ENCODE assay signal across 22 cellular contexts in genomic region chr3:177181418-177181817, GRCh38. TPM values are rescaled to one million over a fixed set of nuclear protein-coding genes. Genes with fewer than 3 reads are reported as not detected.
DNase-seq lines count a peak whose midpoint lies in the region; ATAC-seq, FAIRE-seq and TF ChIP-seq lines count a peak whose summit lies in the region.
"Had no signal": no experiment of that assay in that cellular context is flagged by ENCODE, and none has a peak within 500 bp of the region (broad histone marks: within the 10 kb centered on the region; RNA-seq: fewer than 3 reads in every experiment).

No MANE protein-coding gene starts in this region.

- H3K9me3 Mint-ChIP-seq in activated CD4-positive, alpha-beta T cell treated with anti-CD3 and anti-CD28 coated beads, Interleukin-2, amount 10 ng/mL, durations not matched to agents 24 days and 14 days = peaks cover 3% of the 10 kb centered on the region
- H3K9me3 Mint-ChIP-seq in GM23338 = no peaks in the 10 kb centered on the region
- H3K9me3 Mint-ChIP-seq: activated naive CD4-positive, alpha-beta T cell treated with anti-CD3 and anti-CD28 coated beads, Interleukin-2, amount 10 ng/mL, durations not matched to agents 7 days and 5 days; nephron had no signal

- H3K27me3 ChIP-seq in GM23338 (ENCODE audit: insufficient read depth) = no peaks in the 10 kb centered on the region
- no peaks in the 10 kb centered on the region for H3K27me3 ChIP-seq in K562 (ENCODE audit: control insufficient read depth in 2 of 2, insufficient read depth in 2 of 2, low read length in 2 of 2)
- H3K27me3 ChIP-seq in vagina = no peaks in the 10 kb centered on the region
- H3K27me3 ChIP-seq: Peyer's patch had no signal

- POLR2A ChIA-PET in K562 (lab: Yijun Ruan, JAX) = interaction anchor here (0.9 to 2.8 kb wide), 4 partner anchors 8 to 33 kb away, joined by 3 to 18 read pairs (median 12); no protein-coding TSS in a partner anchor

- no peak for TF ChIP-seq EP300 in K562 (IDR thresholded peaks at IDR 0.05; ENCODE audit: low read length)

- TF ChIP-seq CTCF in GM23338 (conservative IDR thresholded peaks at IDR 0.05; ENCODE audit: low read depth in 2 of 2) = no peak
- no peak for TF ChIP-seq CTCF in K562 (IDR thresholded peaks at IDR 0.05 in 2 of 3, conservative IDR thresholded peaks at IDR 0.05 in 1 of 3; ENCODE audit: insufficient read depth in 2 of 3, low read depth in 1 of 3, low read length in 3 of 3)
- TF ChIP-seq CTCF in vagina (IDR thresholded peaks at IDR 0.05) = no peak

- H3K79me2 ChIP-seq in GM23338 (replicated peaks; ENCODE audit: insufficient read depth) (peaks cover 100% of the 10 kb centered on the region), K562 (ENCODE audit: control insufficient read depth, insufficient read depth, low read length) (peaks cover 100% of the 10 kb centered on the region)

- H4K20me1 ChIP-seq in GM23338 (replicated peaks; ENCODE audit: insufficient read depth) = peaks cover 86% of the 10 kb centered on the region
- H4K20me1 ChIP-seq in K562 (replicated peaks; ENCODE audit: control insufficient read depth, insufficient read depth, low read length) = peaks cover 52% of the 10 kb centered on the region

- WGBS in K562 (ENCODE audit: insufficient coverage, low coverage, missing lambda C conversion rate) = 45% methylated on average over 3 of the region's 5 CpGs
- 92 to 95% methylated on average over 1 to 3 of the region's 5 CpGs for WGBS in mesodermal cell (ENCODE audit: insufficient coverage in 2 of 2), 2 experiments

- CTCF ChIA-PET in K562 (lab: Yijun Ruan, JAX; ENCODE audit: low intra/inter-chr PET ratio) = no interaction called here

- BruUV-seq in K562 (replicated peaks; lab: Mats Ljungman, UMichigan) = no TSS peak

- H3K36me3 ChIP-seq in GM23338 (ENCODE audit: insufficient read depth) (no peaks in the 10 kb centered on the region), K562 (ENCODE audit: control insufficient read depth, insufficient read depth, low read length) (peaks cover 14% of the 10 kb centered on the region; the same call in 1 of the 3 replicates), mesodermal cell (ENCODE audit: control insufficient read depth, insufficient read depth, low read length) (peaks cover 39% of the 10 kb centered on the region), vagina (no peaks in the 10 kb centered on the region)
- H3K36me3 ChIP-seq: Peyer's patch had no signal

- no peak overlapping the region for H3K4me3 Mint-ChIP-seq in activated CD4-positive, alpha-beta T cell treated with anti-CD3 and anti-CD28 coated beads, Interleukin-2, amount 10 ng/mL, durations not matched to agents 24 days and 14 days
- no peak overlapping the region for H3K4me3 Mint-ChIP-seq in GM23338
- H3K4me3 Mint-ChIP-seq: activated naive CD4-positive, alpha-beta T cell treated with anti-CD3 and anti-CD28 coated beads, Interleukin-2, amount 10 ng/mL, durations not matched to agents 7 days and 5 days; nephron had no signal

- H3K4me1 Mint-ChIP-seq in activated CD4-positive, alpha-beta T cell treated with anti-CD3 and anti-CD28 coated beads, Interleukin-2, amount 10 ng/mL, durations not matched to agents 24 days and 14 days = peaks cover 43% of the 10 kb centered on the region
- H3K4me1 Mint-ChIP-seq in GM23338 = peaks cover 47% of the 10 kb centered on the region

- in situ Hi-C loops in K562 (cut with MboI) = no loop called here

- H3K9me2 ChIP-seq in GM23338 (ENCODE audit: insufficient read depth) = no peaks in the 10 kb centered on the region

- H2AFZ ChIP-seq in GM23338 = no peak overlapping the region
- no peak overlapping the region for H2AFZ ChIP-seq in K562 (ENCODE audit: low read depth, low read length)

- H3K9ac ChIP-seq in K562 (ENCODE audit: insufficient read depth in 1 of 2, low read depth in 2 of 2, low read length in 2 of 2) = no peak overlapping the region

- peaks cover 4% of the 10 kb centered on the region for H3K9me1 ChIP-seq in K562 (ENCODE audit: control insufficient read depth, insufficient read depth, low read length)

- DNase-seq in activated CD4-positive, alpha-beta T cell treated with anti-CD3 and anti-CD28 coated beads, Interleukin-2, amount 10 ng/mL, durations not matched to agents 24 days and 14 days = no peak
- DNase-seq in activated CD4-positive, alpha-beta T cell treated with anti-CD3 and anti-CD28 coated beads, Interleukin-2, amount 50 U/mL, for 4 hours = no peak
- DNase-seq in GM23338 (ENCODE audit: low spot score) (no peak), K562 (ENCODE audit: extremely low read depth in 1 of 4, low spot score in 3 of 4) (no peak), vagina (ENCODE audit: extremely low spot score in 2 of 2) (no peak), UCSD-AML1 (lab: John Stamatoyannopoulos, UW; ENCODE audit: unreplicated experiment) (no peak)
- no peak for DNase-seq in stimulated activated CD8-positive, alpha-beta memory T cell treated with anti-CD3 and anti-CD28 coated beads, Interleukin-4, amount 100 ng/mL, for 48 hours
- DNase-seq: activated CD4-positive, alpha-beta T cell treated with anti-CD3 and anti-CD28 coated beads, Interleukin-2, amount 50 U/mL, for 1 hour; activated CD8-positive, alpha-beta memory T cell treated with anti-CD3 and anti-CD28 coated beads, Interleukin-2, amount 50 U/mL, for 48 hours; activated naive CD4-positive, alpha-beta T cell treated with anti-CD3 and anti-CD28 coated beads, Interleukin-2, amount 10 ng/mL, durations not matched to agents 7 days and 5 days; DMS153; mammary epithelial cell; NCI-H1436; Peyer's patch; stimulated activated CD4-positive, alpha-beta T cell treated with anti-CD3 and anti-CD28 coated beads, Interleukin-2, amount 100 ng/mL, for 24 hours had no signal

- ATAC-seq in GM23338 (no peak; the same call in 2 of the 3 replicates), K562 (peak; percentile 5; the same call in 1 of the 3 replicates)
- ATAC-seq: GM12878, HCT116 had no signal

- FAIRE-seq in K562 (lab: Jason Lieb, UNC) = no peak
- FAIRE-seq: colon, GM12878, TTC549 had no signal

- intact Hi-C loops in activated CD4-positive, alpha-beta T cell treated with anti-CD3 and anti-CD28 coated beads, Interleukin-2, amount 10 ng/mL, durations not matched to agents 24 days and 14 days (cut with micrococcal nuclease) = no loop called here
- intact Hi-C loops in K562 (cut with micrococcal nuclease) (loop anchor here (2.0 to 10.0 kb wide), 2 partner anchors 13 to 217 kb away; no protein-coding TSS in a partner anchor), vagina (cut with DNase I) (no loop called here)

- TF ChIP-seq POLR2A in K562 (conservative IDR thresholded peaks at IDR 0.05) (no peak), vagina (IDR thresholded peaks at IDR 0.05) (no peak)

- peaks cover 25% of the 10 kb centered on the region for H3K36me3 Mint-ChIP-seq in activated CD4-positive, alpha-beta T cell treated with anti-CD3 and anti-CD28 coated beads, Interleukin-2, amount 10 ng/mL, durations not matched to agents 24 days and 14 days (ENCODE audit: low read depth)
- peaks cover 14% of the 10 kb centered on the region; the same call in 2 of the 3 replicates for H3K36me3 Mint-ChIP-seq in GM23338 (ENCODE audit: low read depth)

- H3K9me3 ChIP-seq in K562 (replicated peaks; ENCODE audit: control insufficient read depth, insufficient read depth, low read depth, low read length) (no peaks in the 10 kb centered on the region), mesodermal cell (ENCODE audit: control insufficient read depth, low read length) (no peaks in the 10 kb centered on the region), vagina (no peaks in the 10 kb centered on the region)
- H3K9me3 ChIP-seq: Peyer's patch had no signal

- H3K4me2 ChIP-seq in GM23338 (peak overlapping the region; percentile 15; the same call in 1 of the 2 replicates), K562 (ENCODE audit: insufficient read depth, low read length) (no peak overlapping the region)

- H3K27ac ChIP-seq in GM23338 (ENCODE audit: low read depth) (no peak overlapping the region), K562 (ENCODE audit: extremely low read depth, low read depth, low read length) (no peak overlapping the region), mesodermal cell (ENCODE audit: low read depth, low read length, severe bottlenecking) (peak overlapping the region; percentile 10), vagina (no peak overlapping the region)
- H3K27ac ChIP-seq: 22Rv1, Peyer's patch had no signal

- no peaks in the 10 kb centered on the region for H3K27me3 Mint-ChIP-seq in activated CD4-positive, alpha-beta T cell treated with anti-CD3 and anti-CD28 coated beads, Interleukin-2, amount 10 ng/mL, durations not matched to agents 24 days and 14 days
- H3K27me3 Mint-ChIP-seq in GM23338 (ENCODE audit: insufficient read depth, low read depth, poor library complexity) = peaks cover 7% of the 10 kb centered on the region
- H3K27me3 Mint-ChIP-seq: activated naive CD4-positive, alpha-beta T cell treated with anti-CD3 and anti-CD28 coated beads, Interleukin-2, amount 10 ng/mL, durations not matched to agents 7 days and 5 days had no signal

- no peak for TF ChIP-seq RAD21 in K562 (CRISPR knock-in tag; conservative IDR thresholded peaks at IDR 0.05 in 1 of 2, IDR thresholded peaks at IDR 0.05 in 1 of 2)

- H3K4me3 ChIP-seq in GM23338 = no peak overlapping the region
- H3K4me3 ChIP-seq in K562 = no peak overlapping the region
- H3K4me3 ChIP-seq in mesodermal cell (ENCODE audit: extremely low read depth, insufficient read depth, low read length, poor library complexity, severe bottlenecking) = no peak overlapping the region
- no peak overlapping the region for H3K4me3 ChIP-seq in vagina
- H3K4me3 ChIP-seq: GM12878, Peyer's patch had no signal

- H3K4me1 ChIP-seq in GM23338 (ENCODE audit: insufficient read depth) (peaks cover 42% of the 10 kb centered on the region), K562 (replicated peaks in 1 of 2; ENCODE audit: control insufficient read depth in 2 of 2, insufficient read depth in 2 of 2, low read length in 2 of 2) (peaks cover 38 to 46% of the 10 kb centered on the region in 2 experiments; a peak in 4 of 5 replicates), mesodermal cell (ENCODE audit: control insufficient read depth, insufficient read depth, low read length, poor library complexity, severe bottlenecking) (peaks cover 9% of the 10 kb centered on the region), vagina (peaks cover 77% of the 10 kb centered on the region)

- H3K27ac Mint-ChIP-seq in activated CD4-positive, alpha-beta T cell treated with anti-CD3 and anti-CD28 coated beads, Interleukin-2, amount 10 ng/mL, durations not matched to agents 24 days and 14 days = peak overlapping the region; percentile 18
- no peak overlapping the region for H3K27ac Mint-ChIP-seq in GM23338

- H3F3A ChIP-seq in GM23338 (replicated peaks; ENCODE audit: low read depth) = no peaks in the 10 kb centered on the region

RNA-seq across cellular contexts. Expression of gene TBL1XR1, which starts 15.9 kb away (rescaled TPM):
- 160 and 178 TPM in 2 replicates for total RNA-seq in activated CD4-positive, alpha-beta T cell treated with anti-CD3 and anti-CD28 coated beads, Interleukin-2, amount 10 ng/mL, durations not matched to agents 24 days and 14 days
- total RNA-seq in GM23338 (2014; rRNA removed; shearing (Covaris generic)) = 122 and 130 TPM in 2 replicates
- polyA plus RNA-seq in GM23338 (2016; fragmentation: Nextera tagmentation; extraction: Ambion mirVana) = 37.7 and 49.6 TPM in 2 replicates
- 113 and 226 TPM in 2 replicates for total RNA-seq in K562 (2011; cell fraction: chromatin; rRNA removed; ENCODE audit: low replicate concordance)
- total RNA-seq in K562 (2011; cell fraction: nucleolus; rRNA removed) = 55.0 and 70.3 TPM in 2 replicates
- 125 and 183 TPM in 2 replicates for total RNA-seq in K562 (2011; cell fraction: nucleoplasm; rRNA removed)
- total RNA-seq in K562 (2014; rRNA removed) = 56.6 and 68.6 TPM in 2 replicates
- 110 and 132 TPM in 2 replicates for total RNA-seq in K562 (2014; rRNA removed; fragmentation: Illumina TruSeq; extraction: Trizol)
- total RNA-seq in K562 (2015; rRNA removed; fragmentation: Illumina TruSeq; extraction: Trizol) = 74.0 and 83.3 TPM in 2 replicates
- 125 and 150 TPM in 2 replicates for total RNA-seq in K562 (2021)
- 129 and 171 TPM in 2 replicates for polyA plus RNA-seq in K562 (2011; rRNA removed)
- 42.5 and 49.5 TPM in 2 replicates for polyA plus RNA-seq in K562 (2011; cell fraction: cytosol; rRNA removed)
- 154 and 172 TPM in 2 replicates for polyA plus RNA-seq in K562 (2011; cell fraction: nucleus; rRNA removed)
- 19.3 and 54.6 TPM in 2 replicates for polyA plus RNA-seq in K562 (2012)
- polyA plus RNA-seq in K562 (2014; fragmentation: Illumina TruSeq; extraction: Trizol) = 36.6 and 37.2 TPM in 2 replicates
- polyA plus RNA-seq in K562 (2014; fragmentation: Nextera tagmentation; extraction: Ambion mirVana) = 10 to 100 TPM; 19.6 to 90.2 TPM
- polyA plus RNA-seq in K562 (2014; rRNA removed) = 36.7 and 39.9 TPM in 2 replicates
- polyA minus RNA-seq in K562 (2011; rRNA and poly(A)+ RNA removed) = 706 and 847 TPM in 2 replicates
- polyA minus RNA-seq in K562 (2011; cell fraction: cytosol; rRNA and poly(A)+ RNA removed) = 193 and 353 TPM in 2 replicates
- polyA minus RNA-seq in K562 (2011; cell fraction: nucleus; rRNA and poly(A)+ RNA removed) = 137 and 171 TPM in 2 replicates
- 62.6 TPM for polyA plus RNA-seq in mesodermal cell (2013, experiment 1 of 2)
- 48.3 TPM for polyA plus RNA-seq in mesodermal cell (2013, experiment 2 of 2)
- total RNA-seq in vagina = 80.5 TPM
